10 cellular contexts compared by ENCODE assay signal in genomic region chr20:19073584-19074198, GRCh38.
DNase-seq lines count a peak whose midpoint lies in the region; ATAC-seq and TF ChIP-seq lines count a peak whose summit lies in the region.
"Had no signal": no experiment of that assay in that cellular context is flagged by ENCODE, and none has a peak within 500 bp of the region (broad histone marks: within the 10 kb centered on the region; RNA-seq: fewer than 3 reads in every experiment).

No MANE protein-coding gene starts in this region.

- H3K9me3 ChIP-seq in MM.1S (replicated peaks; ENCODE audit: insufficient read depth, low read length) = no peaks in the 10 kb centered on the region

- H4K20me1 ChIP-seq in MM.1S (ENCODE audit: insufficient read depth, low read length) = no peaks in the 10 kb centered on the region

- no peaks in the 10 kb centered on the region for H3K27me3 ChIP-seq in MM.1S (replicated peaks; ENCODE audit: insufficient read depth, low read length)

- no peak for ATAC-seq in HG02678 (IDR thresholded peaks at IDR 0.05; ENCODE audit: unreplicated experiment)
- ATAC-seq: stimulated activated memory B cell treated with anti-CD40 and anti-IgM and Interleukin-4, amounts not matched to agents 10 μg/mL and 1 μg/mL and 100 μg/mL, for 72 hours had no signal

- H3K79me2 ChIP-seq in MM.1S (ENCODE audit: low read length) = no peaks in the 10 kb centered on the region

- TF ChIP-seq CTCF in MM.1S (IDR thresholded peaks at IDR 0.05; ENCODE audit: low read length) = peak; percentile 23
- TF ChIP-seq CTCF in choroid plexus epithelial cell (conservative IDR thresholded peaks at IDR 0.05; ENCODE audit: low read depth, low read length) = peak; percentile 2

- H3F3A ChIP-seq in MM.1S (ENCODE audit: insufficient read depth, low read length) = no peaks in the 10 kb centered on the region

- H3K4me3 ChIP-seq in MM.1S (ENCODE audit: low read length) = no peak overlapping the region
- H3K4me3 ChIP-seq in choroid plexus epithelial cell (ENCODE audit: low read depth, low read length) = no peak overlapping the region

- intact Hi-C loops in cardiac septum (cut with DNase I) = no loop called here

- H3K9ac ChIP-seq in MM.1S (ENCODE audit: low read length) = no peak overlapping the region

- DNase-seq in NCI-H345 (lab: John Stamatoyannopoulos, UW) = peak; percentile 9
- DNase-seq in NCI-H345 treated with DMSO at 0.1 percent for 48 hours (lab: John Stamatoyannopoulos, UW; ENCODE audit: unreplicated experiment) = no peak
- no peak for DNase-seq in MM.1S
- DNase-seq in choroid plexus epithelial cell (ENCODE audit: low read depth) = no peak
- DNase-seq in retina = peak; percentile 33
- DNase-seq in cardiac septum (ENCODE audit: low spot score) = no peak
- DNase-seq in NCI-H510A treated with DMSO at 0.1 percent for 48 hours (lab: John Stamatoyannopoulos, UW) = no peak
- DNase-seq: activated naive CD8-positive, alpha-beta T cell treated with anti-CD3 and anti-CD28 coated beads for 36 hours had no signal

- H3K36me3 ChIP-seq in MM.1S (replicated peaks; ENCODE audit: insufficient read depth, low read length) = no peaks in the 10 kb centered on the region

- H3K4me1 ChIP-seq in MM.1S (ENCODE audit: low read length) = peaks cover 10% of the 10 kb centered on the region

- no peak overlapping the region for H2AFZ ChIP-seq in MM.1S (ENCODE audit: low read length)

- H3K9me2 ChIP-seq in MM.1S (replicated peaks; ENCODE audit: insufficient read depth, low read length) = no peaks in the 10 kb centered on the region

- H3K27ac ChIP-seq in MM.1S (ENCODE audit: low read length) = no peak overlapping the region

- no peak overlapping the region for H3K4me2 ChIP-seq in MM.1S (ENCODE audit: low read depth, low read length)

Comparison
In these comparisons a context has a peak if more than half of its experiments do, and no peak if none do; other contexts are left out.
1. DNase-seq: peak in NCI-H345 (single experiment) and retina (single experiment); none in NCI-H345 treated with DMSO at 0.1 percent for 48 hours (single experiment), MM.1S (single experiment), choroid plexus epithelial cell (single experiment), cardiac septum (single experiment) and NCI-H510A treated with DMSO at 0.1 percent for 48 hours (single experiment).